In the genomic region with DNA sequence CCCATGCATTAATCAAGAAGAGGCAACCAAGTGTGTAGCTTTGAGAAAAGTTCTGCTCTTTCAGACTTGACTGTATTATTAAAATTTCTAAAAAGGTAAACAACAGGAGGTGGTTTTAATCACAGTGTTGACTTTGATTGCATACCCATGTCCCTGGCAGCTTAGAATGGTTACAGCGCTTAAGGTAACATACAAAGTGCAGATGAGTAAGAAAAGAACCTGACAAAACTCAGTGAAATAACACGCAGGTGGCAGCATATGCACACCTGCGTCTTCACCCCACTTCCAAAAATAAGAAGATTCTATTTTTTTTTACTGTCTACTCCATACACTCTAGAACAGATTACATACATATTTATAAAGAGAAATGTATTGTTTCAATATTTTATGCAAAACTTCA, we compare ENCODE assay signal across 2 cellular contexts.
TF ChIP-seq lines count a peak whose summit lies in the region.

No MANE protein-coding gene starts in this region.

TF ChIP-seq in GM12878, 131 proteins besides CTCF, POLR2A, EP300 and RAD21 (continues in another document):
- TF ChIP-seq HDAC2 (IDR thresholded peaks at IDR 0.05) = no peak
- TF ChIP-seq HDAC6 (IDR thresholded peaks at IDR 0.05; ENCODE audit: unreplicated experiment) = no peak
- TF ChIP-seq TCF3 (IDR thresholded peaks at IDR 0.05; ENCODE audit: borderline replicate concordance, insufficient read depth, low read depth, low read length) = peak; percentile 34; the same call in 1 of the 2 replicates
- TF ChIP-seq, protein P1, sequence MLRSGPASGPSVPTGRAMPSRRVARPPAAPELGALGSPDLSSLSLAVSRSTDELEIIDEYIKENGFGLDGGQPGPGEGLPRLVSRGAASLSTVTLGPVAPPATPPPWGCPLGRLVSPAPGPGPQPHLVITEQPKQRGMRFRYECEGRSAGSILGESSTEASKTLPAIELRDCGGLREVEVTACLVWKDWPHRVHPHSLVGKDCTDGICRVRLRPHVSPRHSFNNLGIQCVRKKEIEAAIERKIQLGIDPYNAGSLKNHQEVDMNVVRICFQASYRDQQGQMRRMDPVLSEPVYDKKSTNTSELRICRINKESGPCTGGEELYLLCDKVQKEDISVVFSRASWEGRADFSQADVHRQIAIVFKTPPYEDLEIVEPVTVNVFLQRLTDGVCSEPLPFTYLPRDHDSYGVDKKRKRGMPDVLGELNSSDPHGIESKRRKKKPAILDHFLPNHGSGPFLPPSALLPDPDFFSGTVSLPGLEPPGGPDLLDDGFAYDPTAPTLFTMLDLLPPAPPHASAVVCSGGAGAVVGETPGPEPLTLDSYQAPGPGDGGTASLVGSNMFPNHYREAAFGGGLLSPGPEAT (IDR thresholded peaks at IDR 0.05; ENCODE audit: low read depth) = no peak
- no peak for TF ChIP-seq IKZF2 (IDR thresholded peaks at IDR 0.05)
- TF ChIP-seq TAF1 (IDR thresholded peaks at IDR 0.05; ENCODE audit: borderline replicate concordance, low read depth, low read length) = no peak
- no peak for TF ChIP-seq CBX5 (IDR thresholded peaks at IDR 0.05; ENCODE audit: low read depth)
- no peak for TF ChIP-seq YBX1 (IDR thresholded peaks at IDR 0.05)
- TF ChIP-seq, protein P2, sequence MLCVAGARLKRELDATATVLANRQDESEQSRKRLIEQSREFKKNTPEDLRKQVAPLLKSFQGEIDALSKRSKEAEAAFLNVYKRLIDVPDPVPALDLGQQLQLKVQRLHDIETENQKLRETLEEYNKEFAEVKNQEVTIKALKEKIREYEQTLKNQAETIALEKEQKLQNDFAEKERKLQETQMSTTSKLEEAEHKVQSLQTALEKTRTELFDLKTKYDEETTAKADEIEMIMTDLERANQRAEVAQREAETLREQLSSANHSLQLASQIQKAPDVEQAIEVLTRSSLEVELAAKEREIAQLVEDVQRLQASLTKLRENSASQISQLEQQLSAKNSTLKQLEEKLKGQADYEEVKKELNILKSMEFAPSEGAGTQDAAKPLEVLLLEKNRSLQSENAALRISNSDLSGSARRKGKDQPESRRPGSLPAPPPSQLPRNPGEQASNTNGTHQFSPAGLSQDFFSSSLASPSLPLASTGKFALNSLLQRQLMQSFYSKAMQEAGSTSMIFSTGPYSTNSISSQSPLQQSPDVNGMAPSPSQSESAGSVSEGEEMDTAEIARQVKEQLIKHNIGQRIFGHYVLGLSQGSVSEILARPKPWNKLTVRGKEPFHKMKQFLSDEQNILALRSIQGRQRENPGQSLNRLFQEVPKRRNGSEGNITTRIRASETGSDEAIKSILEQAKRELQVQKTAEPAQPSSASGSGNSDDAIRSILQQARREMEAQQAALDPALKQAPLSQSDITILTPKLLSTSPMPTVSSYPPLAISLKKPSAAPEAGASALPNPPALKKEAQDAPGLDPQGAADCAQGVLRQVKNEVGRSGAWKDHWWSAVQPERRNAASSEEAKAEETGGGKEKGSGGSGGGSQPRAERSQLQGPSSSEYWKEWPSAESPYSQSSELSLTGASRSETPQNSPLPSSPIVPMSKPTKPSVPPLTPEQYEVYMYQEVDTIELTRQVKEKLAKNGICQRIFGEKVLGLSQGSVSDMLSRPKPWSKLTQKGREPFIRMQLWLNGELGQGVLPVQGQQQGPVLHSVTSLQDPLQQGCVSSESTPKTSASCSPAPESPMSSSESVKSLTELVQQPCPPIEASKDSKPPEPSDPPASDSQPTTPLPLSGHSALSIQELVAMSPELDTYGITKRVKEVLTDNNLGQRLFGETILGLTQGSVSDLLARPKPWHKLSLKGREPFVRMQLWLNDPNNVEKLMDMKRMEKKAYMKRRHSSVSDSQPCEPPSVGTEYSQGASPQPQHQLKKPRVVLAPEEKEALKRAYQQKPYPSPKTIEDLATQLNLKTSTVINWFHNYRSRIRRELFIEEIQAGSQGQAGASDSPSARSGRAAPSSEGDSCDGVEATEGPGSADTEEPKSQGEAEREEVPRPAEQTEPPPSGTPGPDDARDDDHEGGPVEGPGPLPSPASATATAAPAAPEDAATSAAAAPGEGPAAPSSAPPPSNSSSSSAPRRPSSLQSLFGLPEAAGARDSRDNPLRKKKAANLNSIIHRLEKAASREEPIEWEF (IDR thresholded peaks at IDR 0.05; ENCODE audit: insufficient replicate concordance, low read depth, low read length) = no peak
- 0 out of 2 replicates have a peak, but pooled peaks have one; percentile 3 for TF ChIP-seq RUNX3 (IDR thresholded peaks at IDR 0.05; ENCODE audit: low read length)
- no peak for TF ChIP-seq NFYA (IDR thresholded peaks at IDR 0.05; ENCODE audit: borderline replicate concordance, low read depth, low read length)
- TF ChIP-seq IRF4 (IDR thresholded peaks at IDR 0.05; ENCODE audit: low read depth, low read length) = no peak
- TF ChIP-seq, protein P3, sequence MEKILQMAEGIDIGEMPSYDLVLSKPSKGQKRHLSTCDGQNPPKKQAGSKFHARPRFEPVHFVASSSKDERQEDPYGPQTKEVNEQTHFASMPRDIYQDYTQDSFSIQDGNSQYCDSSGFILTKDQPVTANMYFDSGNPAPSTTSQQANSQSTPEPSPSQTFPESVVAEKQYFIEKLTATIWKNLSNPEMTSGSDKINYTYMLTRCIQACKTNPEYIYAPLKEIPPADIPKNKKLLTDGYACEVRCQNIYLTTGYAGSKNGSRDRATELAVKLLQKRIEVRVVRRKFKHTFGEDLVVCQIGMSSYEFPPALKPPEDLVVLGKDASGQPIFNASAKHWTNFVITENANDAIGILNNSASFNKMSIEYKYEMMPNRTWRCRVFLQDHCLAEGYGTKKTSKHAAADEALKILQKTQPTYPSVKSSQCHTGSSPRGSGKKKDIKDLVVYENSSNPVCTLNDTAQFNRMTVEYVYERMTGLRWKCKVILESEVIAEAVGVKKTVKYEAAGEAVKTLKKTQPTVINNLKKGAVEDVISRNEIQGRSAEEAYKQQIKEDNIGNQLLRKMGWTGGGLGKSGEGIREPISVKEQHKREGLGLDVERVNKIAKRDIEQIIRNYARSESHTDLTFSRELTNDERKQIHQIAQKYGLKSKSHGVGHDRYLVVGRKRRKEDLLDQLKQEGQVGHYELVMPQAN (conservative IDR thresholded peaks at IDR 0.05) = 0 out of 2 replicates have a peak, but pooled peaks have one; percentile 6
- no peak for TF ChIP-seq HDGF (IDR thresholded peaks at IDR 0.05)
- TF ChIP-seq, protein P4, sequence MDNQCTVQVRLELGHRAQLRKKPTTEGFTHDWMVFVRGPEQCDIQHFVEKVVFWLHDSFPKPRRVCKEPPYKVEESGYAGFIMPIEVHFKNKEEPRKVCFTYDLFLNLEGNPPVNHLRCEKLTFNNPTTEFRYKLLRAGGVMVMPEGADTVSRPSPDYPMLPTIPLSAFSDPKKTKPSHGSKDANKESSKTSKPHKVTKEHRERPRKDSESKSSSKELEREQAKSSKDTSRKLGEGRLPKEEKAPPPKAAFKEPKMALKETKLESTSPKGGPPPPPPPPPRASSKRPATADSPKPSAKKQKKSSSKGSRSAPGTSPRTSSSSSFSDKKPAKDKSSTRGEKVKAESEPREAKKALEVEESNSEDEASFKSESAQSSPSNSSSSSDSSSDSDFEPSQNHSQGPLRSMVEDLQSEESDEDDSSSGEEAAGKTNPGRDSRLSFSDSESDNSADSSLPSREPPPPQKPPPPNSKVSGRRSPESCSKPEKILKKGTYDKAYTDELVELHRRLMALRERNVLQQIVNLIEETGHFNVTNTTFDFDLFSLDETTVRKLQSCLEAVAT (IDR thresholded peaks at IDR 0.05) = no peak; the same call in 1 of the 2 replicates
- TF ChIP-seq ZNF384 (IDR thresholded peaks at IDR 0.05; ENCODE audit: borderline replicate concordance, low read depth, low read length) = peak; percentile 28; the same call in 1 of the 2 replicates
- no peak for TF ChIP-seq RFX5 (IDR thresholded peaks at IDR 0.05; ENCODE audit: low read depth, low read length)

TF ChIP-seq in HepG2, 621 proteins besides CTCF, POLR2A, EP300 and RAD21:
- TF ChIP-seq, protein P5, sequence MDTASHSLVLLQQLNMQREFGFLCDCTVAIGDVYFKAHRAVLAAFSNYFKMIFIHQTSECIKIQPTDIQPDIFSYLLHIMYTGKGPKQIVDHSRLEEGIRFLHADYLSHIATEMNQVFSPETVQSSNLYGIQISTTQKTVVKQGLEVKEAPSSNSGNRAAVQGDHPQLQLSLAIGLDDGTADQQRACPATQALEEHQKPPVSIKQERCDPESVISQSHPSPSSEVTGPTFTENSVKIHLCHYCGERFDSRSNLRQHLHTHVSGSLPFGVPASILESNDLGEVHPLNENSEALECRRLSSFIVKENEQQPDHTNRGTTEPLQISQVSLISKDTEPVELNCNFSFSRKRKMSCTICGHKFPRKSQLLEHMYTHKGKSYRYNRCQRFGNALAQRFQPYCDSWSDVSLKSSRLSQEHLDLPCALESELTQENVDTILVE (CRISPR knock-in tag; IDR thresholded peaks at IDR 0.05) = no peak
- TF ChIP-seq ZNF616 (CRISPR knock-in tag; IDR thresholded peaks at IDR 0.05; ENCODE audit: low read depth) = no peak
- TF ChIP-seq NRL (CRISPR knock-in tag; IDR thresholded peaks at IDR 0.05; ENCODE audit: borderline replicate concordance) = no peak
- TF ChIP-seq ZNF678 (CRISPR knock-in tag; IDR thresholded peaks at IDR 0.05) = no peak
- TF ChIP-seq NFE2 (CRISPR knock-in tag; IDR thresholded peaks at IDR 0.05) = no peak
- no peak for TF ChIP-seq ZNF432 (CRISPR knock-in tag; IDR thresholded peaks at IDR 0.05; ENCODE audit: borderline replicate concordance)
- TF ChIP-seq POGZ (CRISPR knock-in tag; IDR thresholded peaks at IDR 0.05) = no peak
- no peak for TF ChIP-seq TBP (CRISPR knock-in tag; IDR thresholded peaks at IDR 0.05)
- no peak for TF ChIP-seq SKI (IDR thresholded peaks at IDR 0.05; ENCODE audit: partially characterized antibody)
- no peak for TF ChIP-seq DNMT1 (CRISPR knock-in tag; IDR thresholded peaks at IDR 0.05)
- no peak for TF ChIP-seq KDM1A (CRISPR knock-in tag; IDR thresholded peaks at IDR 0.05)
- TF ChIP-seq SALL1 (CRISPR knock-in tag; IDR thresholded peaks at IDR 0.05) = no peak
